Comparison of ENCODE assay signal across 8 cellular contexts in genomic region chrX:74382613-74383012, GRCh38. TPM values are rescaled to one million over a fixed set of nuclear protein-coding genes. Genes with fewer than 3 reads are reported as not detected.
DNase-seq lines count a peak whose midpoint lies in the region; FAIRE-seq and TF ChIP-seq lines count a peak whose summit lies in the region.

No MANE protein-coding gene starts in this region.

- H3K4me1 ChIP-seq in SJCRH30 (peaks cover 6% of the 10 kb centered on the region), uterus (no peaks in the 10 kb centered on the region)

- no peaks in the 10 kb centered on the region for H3K9me3 ChIP-seq in SJCRH30 (replicated peaks)
- H3K9me3 ChIP-seq in uterus = no peaks in the 10 kb centered on the region

- FAIRE-seq in GM19239 (lab: Jason Lieb, UNC) = no peak

- H3K36me3 ChIP-seq in SJCRH30 = no peaks in the 10 kb centered on the region
- no peaks in the 10 kb centered on the region for H3K36me3 ChIP-seq in uterus

- no peak overlapping the region for H3K4me3 ChIP-seq in Jurkat, Clone E6-1 (ENCODE audit: low read length)
- H3K4me3 ChIP-seq in SJCRH30 (peak overlapping the region; percentile 35), uterus (no peak overlapping the region)

- H3K27ac ChIP-seq in C4-2B (no peak overlapping the region), SJCRH30 (no peak overlapping the region), uterus (no peak overlapping the region)

- TF ChIP-seq CTCF in C4-2B (conservative IDR thresholded peaks at IDR 0.05) = peak; percentile 69
- peak; percentile 47 to 60 (median 52) for TF ChIP-seq CTCF in uterus (IDR thresholded peaks at IDR 0.05)

- no peak for TF ChIP-seq POLR2A in uterus (IDR thresholded peaks at IDR 0.05)

- no peaks in the 10 kb centered on the region for H3K27me3 ChIP-seq in SJCRH30
- no peaks in the 10 kb centered on the region for H3K27me3 ChIP-seq in uterus

- intact Hi-C loops in uterus (cut with DNase I; ENCODE audit: low total_unique reads) = no loop called here

- peak; percentile 9 for DNase-seq in GM19239 (ENCODE audit: insufficient read length, low spot score)
- peak; percentile 28 for DNase-seq in Jurkat, Clone E6-1 (ENCODE audit: low read depth, low spot score)
- DNase-seq in SJCRH30 = peak; percentile 75 to 91
- DNase-seq in activated naive CD4-positive, alpha-beta T cell treated with Interleukin-2 at 50 U/mL for 16 hours = peak; percentile 51
- DNase-seq in globus pallidus (ENCODE audit: low spot score) = peak; percentile 37
- peak; percentile 56 for DNase-seq in pons (ENCODE audit: low spot score)
- peak; percentile 39 to 51 for DNase-seq in uterus

RNA-seq across cellular contexts. Expression of gene SLC16A2, which starts 38.7 kb away (rescaled TPM):
- 0.29 TPM for polyA plus RNA-seq in Jurkat, Clone E6-1 (2012; ENCODE audit: insufficient read depth, insufficient read length)
- total RNA-seq in SJCRH30 (2014; rRNA removed; shearing (Covaris generic)) = 46.0 and 49.3 TPM in 2 replicates
- total RNA-seq in uterus = 10 to 100 TPM in 2 of 4 donors, 1 to 10 TPM in 2; 4.4 to 26.1 (median 8.2) TPM

Comparison
In these comparisons a context has a peak if more than half of its experiments do, and no peak if none do; other contexts are left out.
1. DNase-seq: peak in every context shown above with its lines; median percentile 83 in SJCRH30; 56 in pons; 51 in activated naive CD4-positive, alpha-beta T cell treated with Interleukin-2 at 50 U/mL for 16 hours; 45 in uterus; 37 in globus pallidus; 28 in Jurkat, Clone E6-1; 9 in GM19239.